In genomic region chr21:42892582-42892930, GRCh38 we compare ENCODE assay signal across 9 cellular contexts. TPM values are rescaled to one million over a fixed set of nuclear protein-coding genes. Genes with fewer than 3 reads are reported as not detected.
DNase-seq lines count a peak whose midpoint lies in the region; ATAC-seq, FAIRE-seq and TF ChIP-seq lines count a peak whose summit lies in the region.
"Had no signal": no experiment of that assay in that cellular context is flagged by ENCODE, and none has a peak within 500 bp of the region (broad histone marks: within the 10 kb centered on the region; RNA-seq: fewer than 3 reads in every experiment).

No MANE protein-coding gene starts in this region.

- H3K4me3 ChIP-seq in CD8-positive, alpha-beta T cell (ENCODE audit: low read depth, low read length), result peak overlapping the region; percentile 94
- peak overlapping the region; percentile 87 for H3K4me3 ChIP-seq in astrocyte (ENCODE audit: insufficient read depth, low read depth, low read length)
- peak overlapping the region; percentile 51 to 99 (median 75); a peak in 5 of 6 replicates for H3K4me3 ChIP-seq in HepG2 (replicated peaks in 1 of 3; ENCODE audit: insufficient read depth in 1 of 3, low read depth in 2 of 3, low read length in 3 of 3)
- peak overlapping the region in 2 of 3 donors; percentile 45 to 69 for H3K4me3 ChIP-seq in thyroid gland (replicated peaks in 1 of 3)

- peaks cover 19% of the 10 kb centered on the region for H4K20me1 ChIP-seq in astrocyte (ENCODE audit: insufficient read depth, low read length)
- no peaks in the 10 kb centered on the region for H4K20me1 ChIP-seq in HepG2 (ENCODE audit: insufficient read depth, low read length)

- peak overlapping the region; percentile 86 for H2AFZ ChIP-seq in astrocyte (ENCODE audit: low read depth, low read length)
- no peak overlapping the region for H2AFZ ChIP-seq in HepG2 (ENCODE audit: low read length)

- H3K27me3 Mint-ChIP-seq in CD8-positive, alpha-beta T cell (ENCODE audit: low read depth), result no peaks in the 10 kb centered on the region
- H3K27me3 Mint-ChIP-seq in astrocyte (ENCODE audit: low read depth, unreplicated experiment), result no peaks in the 10 kb centered on the region

- no peaks in the 10 kb centered on the region for H3K36me3 ChIP-seq in CD8-positive, alpha-beta T cell (ENCODE audit: insufficient read depth, low read length)
- H3K36me3 ChIP-seq in astrocyte (ENCODE audit: insufficient read depth, low read length) (peaks cover 4% of the 10 kb centered on the region), HepG2 (replicated peaks in 1 of 2; ENCODE audit: control insufficient read depth in 1 of 2, insufficient read depth in 2 of 2, low read length in 2 of 2) (peaks cover 0 to 4% of the 10 kb centered on the region in 2 experiments; a peak in 3 of 5 replicates), thyroid gland (peaks cover 7 to 8% of the 10 kb centered on the region in 2 donors)

- H3K4me2 ChIP-seq in astrocyte (ENCODE audit: low read length) (peak overlapping the region; percentile 91), HepG2 (ENCODE audit: low read depth, low read length) (peak overlapping the region; percentile 76)

- peak in 1 of 7 experiments; percentile 5 for DNase-seq in CD8-positive, alpha-beta T cell
- DNase-seq in astrocyte (ENCODE audit: low read depth), result no peak
- DNase-seq in HepG2 (ENCODE audit: low spot score), result peak; percentile 9
- DNase-seq in thyroid gland, result no peak
- no peak for DNase-seq in dermis blood vessel endothelial cell
- no peak for DNase-seq in effector CD8-positive, alpha-beta T cell (lab: John Stamatoyannopoulos, UW)
- DNase-seq in 8988T, result no peak

- POLR2A ChIA-PET in CD8-positive, alpha-beta T cell (lab: Charles Lee), result interaction anchor here (0.6 to 3.0 kb wide), 5 partner anchors 12 to 109 kb away, joined by 3 to 27 read pairs (median 4); partner anchors contain the start of genes PKNOX1 and WDR4
- POLR2A ChIA-PET in HepG2 (lab: Yijun Ruan, JAX), result interaction anchor here (0.7 to 2.6 kb wide), 11 partner anchors 12 to 159 kb away, joined by 3 to 26 read pairs (median 6); partner anchors contain the start of gene PKNOX1

- BruUV-seq in HepG2 (replicated peaks; lab: Mats Ljungman, UMichigan), result TSS peak; percentile 95

- no peak for ATAC-seq in CD8-positive, alpha-beta T cell
- ATAC-seq in HG03045 (IDR thresholded peaks at IDR 0.05; ENCODE audit: unreplicated experiment), result peak; percentile 9
- ATAC-seq in HepG2, result peak; percentile 66

- TF ChIP-seq CTCF in CD8-positive, alpha-beta T cell (IDR thresholded peaks at IDR 0.05), result no peak
- TF ChIP-seq CTCF in astrocyte (IDR thresholded peaks at IDR 0.05; ENCODE audit: insufficient read depth, low read depth, low read length), result no peak
- TF ChIP-seq CTCF in HepG2 (CRISPR knock-in tag; IDR thresholded peaks at IDR 0.05), result no peak
- TF ChIP-seq CTCF in thyroid gland (IDR thresholded peaks at IDR 0.05), result no peak

- H3K27ac ChIP-seq in CD8-positive, alpha-beta T cell (ENCODE audit: low read depth, low read length), result peak overlapping the region; percentile 92
- H3K27ac ChIP-seq in astrocyte (ENCODE audit: low read depth, low read length) (peak overlapping the region; percentile 92), HepG2 (ENCODE audit: extremely low read length, insufficient read depth, low read length) (peak overlapping the region; percentile 88), thyroid gland (peak overlapping the region; percentile 81 to 89 (median 83))

- TF ChIP-seq POLR2A in HepG2 (IDR thresholded peaks at IDR 0.05; ENCODE audit: insufficient read depth in 1 of 2, low read depth in 2 of 2, low read length in 2 of 2) (no peak), thyroid gland (IDR thresholded peaks at IDR 0.05) (no peak)

- H3K4me1 Mint-ChIP-seq in CD8-positive, alpha-beta T cell (ENCODE audit: low read depth), result peaks cover 19% of the 10 kb centered on the region
- H3K4me1 Mint-ChIP-seq in astrocyte (ENCODE audit: low read depth, unreplicated experiment), result peaks cover 5% of the 10 kb centered on the region

- peak overlapping the region; percentile 98 for H3K27ac Mint-ChIP-seq in CD8-positive, alpha-beta T cell
- peak overlapping the region; percentile 93 for H3K27ac Mint-ChIP-seq in astrocyte (ENCODE audit: unreplicated experiment)

- 0 out of 2 replicates have a peak, but pooled peaks have one; percentile 12 for TF ChIP-seq RAD21 in HepG2 (CRISPR knock-in tag; IDR thresholded peaks at IDR 0.05)

- H3K79me2 ChIP-seq in astrocyte (ENCODE audit: insufficient read depth, low read length) (peaks cover 26% of the 10 kb centered on the region), HepG2 (ENCODE audit: insufficient read depth, low read length) (peaks cover 13% of the 10 kb centered on the region)

- intact Hi-C loops in CD8-positive, alpha-beta T cell (cut with DNase I, micrococcal nuclease), result loop anchor here (5.0 to 10.0 kb wide), 3 partner anchors 895 to 1972 kb away; partner anchors contain the start of genes AGPAT3 (in 1 of the 2) and RRP1 (in 1 of the 2)
- intact Hi-C loops in HepG2 (cut with micrococcal nuclease; ENCODE audit: unreplicated experiment), result no loop called here
- intact Hi-C loops in thyroid gland (cut with DNase I), result no loop called here

- peaks cover 14% of the 10 kb centered on the region for H3K4me1 ChIP-seq in CD8-positive, alpha-beta T cell (ENCODE audit: insufficient read depth, low read length)
- H3K4me1 ChIP-seq in astrocyte (ENCODE audit: insufficient read depth, low read length), result peaks cover 8% of the 10 kb centered on the region
- H3K4me1 ChIP-seq in HepG2 (ENCODE audit: insufficient read depth, low read length), result peaks cover 18% of the 10 kb centered on the region
- H3K4me1 ChIP-seq in thyroid gland, result no peaks in the 10 kb centered on the region

- TF ChIP-seq EP300 in HepG2 (IDR thresholded peaks at IDR 0.05; ENCODE audit: low read depth in 2 of 2, low read length in 2 of 2) (no peak), HepG2 (CRISPR knock-in tag; IDR thresholded peaks at IDR 0.05; ENCODE audit: borderline replicate concordance) (no peak)

- no peak for FAIRE-seq in astrocyte (lab: Jason Lieb, UNC)
- FAIRE-seq in HepG2 (lab: Jason Lieb, UNC), result no peak

- no peaks in the 10 kb centered on the region for H3K27me3 ChIP-seq in CD8-positive, alpha-beta T cell (ENCODE audit: insufficient read depth, low read length)
- no peaks in the 10 kb centered on the region for H3K27me3 ChIP-seq in astrocyte (ENCODE audit: insufficient read depth, low read length)
- H3K27me3 ChIP-seq in HepG2 (ENCODE audit: control insufficient read depth in 1 of 2, insufficient read depth in 2 of 2, low read length in 2 of 2), result no peaks in the 10 kb centered on the region; a peak in 1 of 5 replicates
- H3K27me3 ChIP-seq in thyroid gland, result no peaks in the 10 kb centered on the region

- CTCF ChIA-PET in CD8-positive, alpha-beta T cell (lab: Charles Lee), result no interaction called here
- CTCF ChIA-PET in HepG2 (lab: Yijun Ruan, JAX; ENCODE audit: low intra/inter-chr PET ratio, low total read pairs), result no interaction called here

- H3K9ac ChIP-seq in astrocyte (ENCODE audit: low read length) (peak overlapping the region; percentile 94), HepG2 (ENCODE audit: insufficient read depth, low read depth, low read length) (peak overlapping the region; percentile 93)

- WGBS in HepG2 (ENCODE audit: low lambda C conversion rate), result 14% methylated on average over 18 of the region's 18 CpGs
- 16% methylated on average over 17 to 18 of the region's 18 CpGs for WGBS in thyroid gland, 2 donors

- no peaks in the 10 kb centered on the region for H3K9me3 Mint-ChIP-seq in CD8-positive, alpha-beta T cell
- H3K9me3 Mint-ChIP-seq in astrocyte (ENCODE audit: unreplicated experiment), result no peaks in the 10 kb centered on the region

- H3K4me3 Mint-ChIP-seq in CD8-positive, alpha-beta T cell, result peak overlapping the region; percentile 85
- H3K4me3 Mint-ChIP-seq in astrocyte (ENCODE audit: unreplicated experiment), result peak overlapping the region; percentile 82

- no peaks in the 10 kb centered on the region for H3K9me3 ChIP-seq in CD8-positive, alpha-beta T cell (ENCODE audit: low read length)
- H3K9me3 ChIP-seq in astrocyte (ENCODE audit: insufficient read depth, low read depth, low read length) (no peaks in the 10 kb centered on the region), HepG2 (ENCODE audit: low read length) (no peaks in the 10 kb centered on the region), thyroid gland (no peaks in the 10 kb centered on the region)

- in situ Hi-C loops in HepG2 (cut with HindIII; ENCODE audit: extremely low pct_ligation_motif_present, low pct_unique_long_range_greater_than_20kb), result no loop called here

- peaks cover 8% of the 10 kb centered on the region for H3K36me3 Mint-ChIP-seq in CD8-positive, alpha-beta T cell
- no peaks in the 10 kb centered on the region for H3K36me3 Mint-ChIP-seq in astrocyte (ENCODE audit: low read depth, unreplicated experiment)

RNA-seq across cellular contexts. Expression of gene NDUFV3, which starts 0.6 kb away (rescaled TPM):
- 10 to 100 TPM; 18.0 to 18.2 TPM for total RNA-seq in CD8-positive, alpha-beta T cell
- total RNA-seq in astrocyte (42.5 and 45.7 TPM in 2 replicates), HepG2 (2016; rRNA removed; fragmentation: Illumina TruSeq; extraction: Trizol) (29.6 and 35.7 TPM in 2 replicates), thyroid gland (10 to 100 TPM; 51.9 to 61.8 (median 55.2) TPM), dermis blood vessel endothelial cell (46.9 and 57.0 TPM in 2 replicates)
- total RNA-seq in HepG2 (2016; cell fraction: cytosol; rRNA removed; fragmentation: Illumina TruSeq; extraction: Trizol; ENCODE audit: low read depth), result 10.7 and 12.6 TPM in 2 replicates
- total RNA-seq in HepG2 (2016; cell fraction: insoluble cytoplasmic fraction; rRNA removed; fragmentation: Illumina TruSeq; extraction: Trizol), result 29.5 and 34.4 TPM in 2 replicates
- total RNA-seq in HepG2 (2016; cell fraction: membrane; rRNA removed; fragmentation: Illumina TruSeq; extraction: Trizol), result 17.4 and 17.6 TPM in 2 replicates
- 14.6 and 17.9 TPM in 2 replicates for total RNA-seq in HepG2 (2016; cell fraction: nucleus; rRNA removed; fragmentation: Illumina TruSeq; extraction: Trizol)
- 14.2 and 15.4 TPM in 2 replicates for polyA plus RNA-seq in HepG2 (2011; rRNA removed)
- polyA plus RNA-seq in HepG2 (2011; cell fraction: cytosol; rRNA removed), result 15.0 and 17.3 TPM in 2 replicates
- polyA plus RNA-seq in HepG2 (2011; cell fraction: nucleus; rRNA removed), result 11.9 and 13.2 TPM in 2 replicates
- 17.6 and 21.1 TPM in 2 replicates for polyA plus RNA-seq in HepG2 (2012)
- 11.7 and 13.4 TPM in 2 replicates for polyA plus RNA-seq in HepG2 (2016; cell fraction: cytosol; fragmentation: Illumina TruSeq; extraction: Trizol; ENCODE audit: low read depth)
- 27.9 and 29.5 TPM in 2 replicates for polyA plus RNA-seq in HepG2 (2016; cell fraction: insoluble cytoplasmic fraction; fragmentation: Illumina TruSeq; extraction: Trizol; ENCODE audit: low read depth)
- 13.6 and 15.3 TPM in 2 replicates for polyA plus RNA-seq in HepG2 (2016; cell fraction: membrane; fragmentation: Illumina TruSeq; extraction: Trizol; ENCODE audit: low read depth)
- polyA plus RNA-seq in HepG2 (2016; cell fraction: nucleus; fragmentation: Illumina TruSeq; extraction: Trizol; ENCODE audit: insufficient read depth, low read depth), result 20.7 and 24.6 TPM in 2 replicates
- 10.6 and 20.7 TPM in 2 replicates for polyA minus RNA-seq in HepG2 (2011; rRNA and poly(A)+ RNA removed; ENCODE audit: low replicate concordance)
- 14.2 and 15.6 TPM in 2 replicates for polyA minus RNA-seq in HepG2 (2011; cell fraction: cytosol; rRNA and poly(A)+ RNA removed)
- 8.2 and 14.2 TPM in 2 replicates for polyA minus RNA-seq in HepG2 (2011; cell fraction: nucleus; rRNA and poly(A)+ RNA removed)

RNA-seq across cellular contexts. Expression of gene WDR4, which starts 13.2 kb away (rescaled TPM):
- total RNA-seq in CD8-positive, alpha-beta T cell, result 10 to 100 TPM; 13.2 to 13.3 TPM
- 20.5 and 20.8 TPM in 2 replicates for total RNA-seq in astrocyte
- total RNA-seq in HepG2 (2016; rRNA removed; fragmentation: Illumina TruSeq; extraction: Trizol), result 14.4 and 14.8 TPM in 2 replicates
- 5.6 and 6.6 TPM in 2 replicates for total RNA-seq in HepG2 (2016; cell fraction: cytosol; rRNA removed; fragmentation: Illumina TruSeq; extraction: Trizol; ENCODE audit: low read depth)
- total RNA-seq in HepG2 (2016; cell fraction: insoluble cytoplasmic fraction; rRNA removed; fragmentation: Illumina TruSeq; extraction: Trizol), result 13.1 and 14.9 TPM in 2 replicates
- 6.4 and 7.7 TPM in 2 replicates for total RNA-seq in HepG2 (2016; cell fraction: membrane; rRNA removed; fragmentation: Illumina TruSeq; extraction: Trizol)
- total RNA-seq in HepG2 (2016; cell fraction: nucleus; rRNA removed; fragmentation: Illumina TruSeq; extraction: Trizol), result 19.0 and 23.6 TPM in 2 replicates
- polyA plus RNA-seq in HepG2 (2011; rRNA removed), result 10.9 and 11.3 TPM in 2 replicates
- polyA plus RNA-seq in HepG2 (2011; cell fraction: cytosol; rRNA removed), result 9.4 and 15.2 TPM in 2 replicates
- polyA plus RNA-seq in HepG2 (2011; cell fraction: nucleus; rRNA removed), result 45.2 and 52.9 TPM in 2 replicates
- 10.2 and 10.8 TPM in 2 replicates for polyA plus RNA-seq in HepG2 (2012)
- polyA plus RNA-seq in HepG2 (2016; cell fraction: cytosol; fragmentation: Illumina TruSeq; extraction: Trizol; ENCODE audit: low read depth), result 3.4 and 3.8 TPM in 2 replicates
- polyA plus RNA-seq in HepG2 (2016; cell fraction: insoluble cytoplasmic fraction; fragmentation: Illumina TruSeq; extraction: Trizol; ENCODE audit: low read depth), result 17.9 and 21.8 TPM in 2 replicates
- 5.6 and 6.6 TPM in 2 replicates for polyA plus RNA-seq in HepG2 (2016; cell fraction: membrane; fragmentation: Illumina TruSeq; extraction: Trizol; ENCODE audit: low read depth)
- 29.4 and 30.7 TPM in 2 replicates for polyA plus RNA-seq in HepG2 (2016; cell fraction: nucleus; fragmentation: Illumina TruSeq; extraction: Trizol; ENCODE audit: insufficient read depth, low read depth)
- 35.6 and 97.8 TPM in 2 replicates for polyA minus RNA-seq in HepG2 (2011; rRNA and poly(A)+ RNA removed; ENCODE audit: low replicate concordance)
- 5.3 and 5.5 TPM in 2 replicates for polyA minus RNA-seq in HepG2 (2011; cell fraction: cytosol; rRNA and poly(A)+ RNA removed)
- polyA minus RNA-seq in HepG2 (2011; cell fraction: nucleus; rRNA and poly(A)+ RNA removed), result 31.8 and 38.4 TPM in 2 replicates
- 10 to 100 TPM in 2 of 4 donors, 1 to 10 TPM in 2; 8.1 to 13.2 (median 10.9) TPM for total RNA-seq in thyroid gland
- 16.3 and 21.7 TPM in 2 replicates for total RNA-seq in dermis blood vessel endothelial cell

RNA-seq across cellular contexts. Expression of gene ERVH48-1, which starts 32.9 kb away (rescaled TPM):
- under 1 TPM in 1 of 2 experiments, not detected in 1; 0.19 TPM for total RNA-seq in CD8-positive, alpha-beta T cell
- total RNA-seq in astrocyte (0.55 and 1.1 TPM in 2 replicates), HepG2 (2016; rRNA removed; fragmentation: Illumina TruSeq; extraction: Trizol) (not detected in 2 replicates), thyroid gland (under 1 TPM in 2 of 4 donors, not detected in 2; 0.22 to 0.42 TPM), dermis blood vessel endothelial cell (0.05 TPM in 1 of 2 replicates, not detected in the other)
- total RNA-seq in HepG2 (2016; cell fraction: cytosol; rRNA removed; fragmentation: Illumina TruSeq; extraction: Trizol; ENCODE audit: low read depth), result not detected in 2 replicates
- total RNA-seq in HepG2 (2016; cell fraction: insoluble cytoplasmic fraction; rRNA removed; fragmentation: Illumina TruSeq; extraction: Trizol), result not detected in 2 replicates
- not detected in 2 replicates for total RNA-seq in HepG2 (2016; cell fraction: membrane; rRNA removed; fragmentation: Illumina TruSeq; extraction: Trizol)
- not detected in 2 replicates for total RNA-seq in HepG2 (2016; cell fraction: nucleus; rRNA removed; fragmentation: Illumina TruSeq; extraction: Trizol)
- 1.0 and 1.8 TPM in 2 replicates for polyA plus RNA-seq in HepG2 (2011; rRNA removed)
- polyA plus RNA-seq in HepG2 (2011; cell fraction: cytosol; rRNA removed), result 1.00 and 1.2 TPM in 2 replicates
- 0.40 and 0.58 TPM in 2 replicates for polyA plus RNA-seq in HepG2 (2011; cell fraction: nucleus; rRNA removed)
- polyA plus RNA-seq in HepG2 (2012), result 1.5 and 1.6 TPM in 2 replicates
- not detected in 2 replicates for polyA plus RNA-seq in HepG2 (2016; cell fraction: cytosol; fragmentation: Illumina TruSeq; extraction: Trizol; ENCODE audit: low read depth)
- polyA plus RNA-seq in HepG2 (2016; cell fraction: insoluble cytoplasmic fraction; fragmentation: Illumina TruSeq; extraction: Trizol; ENCODE audit: low read depth), result not detected in 2 replicates
- polyA plus RNA-seq in HepG2 (2016; cell fraction: membrane; fragmentation: Illumina TruSeq; extraction: Trizol; ENCODE audit: low read depth), result not detected in 2 replicates
- polyA plus RNA-seq in HepG2 (2016; cell fraction: nucleus; fragmentation: Illumina TruSeq; extraction: Trizol; ENCODE audit: insufficient read depth, low read depth), result not detected in 2 replicates
- polyA minus RNA-seq in HepG2 (2011; rRNA and poly(A)+ RNA removed; ENCODE audit: low replicate concordance), result 0.84 and 1.8 TPM in 2 replicates
- 0.30 and 0.44 TPM in 2 replicates for polyA minus RNA-seq in HepG2 (2011; cell fraction: cytosol; rRNA and poly(A)+ RNA removed)
- 0.13 and 0.25 TPM in 2 replicates for polyA minus RNA-seq in HepG2 (2011; cell fraction: nucleus; rRNA and poly(A)+ RNA removed)
- total RNA-seq: LHCN-M2 had no signal

Comparison
In these comparisons a context has a peak if more than half of its experiments do, and no peak if none do; other contexts are left out.
1. intact Hi-C loops: an anchor here in CD8-positive, alpha-beta T cell (5.0 to 10.0 kb wide); none called in HepG2 and thyroid gland.